In the genomic region with DNA sequence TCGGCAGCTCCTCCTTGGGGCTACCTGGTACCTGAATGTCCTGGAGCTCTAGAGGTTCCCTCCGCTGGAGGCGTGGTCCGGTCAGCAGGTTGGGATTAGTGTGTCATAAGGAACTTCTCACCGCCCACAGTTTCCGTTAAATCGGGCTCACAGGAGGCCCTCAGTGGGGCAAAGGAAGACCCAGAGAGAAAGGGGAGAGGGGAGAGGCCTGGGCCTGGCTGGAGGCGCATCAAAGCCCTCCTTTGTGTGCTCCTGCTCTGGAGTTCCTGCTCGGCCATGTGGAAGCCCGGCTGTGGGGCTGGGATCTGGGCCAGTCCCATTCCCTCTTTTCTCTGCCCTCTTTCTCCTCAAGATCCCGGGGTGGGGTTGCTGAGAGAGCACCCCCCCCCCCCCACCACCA, we compare ENCODE assay signal across 1 cellular context.
TF ChIP-seq lines count a peak whose summit lies in the region.

Gene RLBP1, minus strand, starts transcription at position 37 of the 400 bp plus-strand sequence. CDS start 2,604 bp downstream, outside the sequence.

TF ChIP-seq in H1, 55 proteins besides CTCF, POLR2A, EP300 and RAD21:
- no peak for TF ChIP-seq RXRA (IDR thresholded peaks at IDR 0.05; ENCODE audit: insufficient read depth, low read depth, low read length)
- TF ChIP-seq PHF8 (conservative IDR thresholded peaks at IDR 0.05; ENCODE audit: low read depth, low read length) = no peak
- TF ChIP-seq TBP (IDR thresholded peaks at IDR 0.05; ENCODE audit: low read depth, low read length) = no peak
- no peak for TF ChIP-seq SP4 (IDR thresholded peaks at IDR 0.05; ENCODE audit: low read length)
